1 cellular context compared by ENCODE assay signal in the genomic region with DNA sequence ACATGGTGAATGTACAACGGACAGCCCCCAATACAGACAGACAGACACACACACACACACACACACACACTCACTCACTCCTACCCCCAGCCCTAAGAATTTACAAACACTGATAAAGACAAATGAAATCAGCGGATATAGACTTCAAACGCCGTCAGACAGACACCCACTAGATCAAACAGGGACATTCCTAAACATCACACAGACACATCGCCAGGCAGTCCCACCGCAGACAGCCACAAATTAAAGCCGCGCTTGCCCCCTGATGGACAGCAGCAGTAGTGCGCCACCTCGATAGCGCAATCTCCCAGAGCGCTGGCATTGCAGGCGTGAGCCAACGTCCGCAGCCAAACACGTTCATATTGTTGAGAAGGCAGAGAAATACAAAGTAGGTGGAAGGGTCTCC.
TF ChIP-seq lines count a peak whose summit lies in the region.

No MANE protein-coding gene starts in this region.

TF ChIP-seq in K562, 482 proteins besides CTCF, POLR2A, EP300 and RAD21 (continued from another document):
- TF ChIP-seq IRF9 (tag; IDR thresholded peaks at IDR 0.05) (no peak), FOXJ2 (tag; IDR thresholded peaks at IDR 0.05) (no peak), JUND (IDR thresholded peaks at IDR 0.05; ENCODE audit: borderline replicate concordance, low read depth, low read length) (0 out of 2 replicates have a peak, but pooled peaks have one; percentile 38), JUND (tag; IDR thresholded peaks at IDR 0.05; ENCODE audit: borderline replicate concordance, low read depth, low read length) (no peak; the same call in 2 of the 3 replicates), ZNF75A (CRISPR knock-in tag; IDR thresholded peaks at IDR 0.05) (no peak), ZNF507 (tag; conservative IDR thresholded peaks at IDR 0.05) (no peak), ZBTB33 (CRISPR knock-in tag; IDR thresholded peaks at IDR 0.05) (peak; percentile 28; the same call in 1 of the 2 replicates), ZZZ3 (IDR thresholded peaks at IDR 0.05) (no peak), FOXA1 (IDR thresholded peaks at IDR 0.05; ENCODE audit: borderline replicate concordance) (no peak), E2F5 (CRISPR knock-in tag; IDR thresholded peaks at IDR 0.05) (no peak), NR4A1 (CRISPR knock-in tag; IDR thresholded peaks at IDR 0.05) (no peak), NR4A1 (tag; IDR thresholded peaks at IDR 0.05) (no peak), ZNF431 (CRISPR knock-in tag; IDR thresholded peaks at IDR 0.05) (no peak), PURB (CRISPR knock-in tag; IDR thresholded peaks at IDR 0.05; ENCODE audit: low read depth) (no peak), ZHX1 (conservative IDR thresholded peaks at IDR 0.05; ENCODE audit: low read length) (no peak), XRCC4 (IDR thresholded peaks at IDR 0.05; ENCODE audit: extremely low read depth, insufficient read depth, insufficient read length) (no peak), RBM14 (IDR thresholded peaks at IDR 0.05; ENCODE audit: borderline replicate concordance, insufficient read depth, low read depth, low read length) (no peak), SUPT5H (IDR thresholded peaks at IDR 0.05) (no peak), STAT6 (CRISPR knock-in tag; IDR thresholded peaks at IDR 0.05) (no peak)
- TF ChIP-seq, protein P1, sequence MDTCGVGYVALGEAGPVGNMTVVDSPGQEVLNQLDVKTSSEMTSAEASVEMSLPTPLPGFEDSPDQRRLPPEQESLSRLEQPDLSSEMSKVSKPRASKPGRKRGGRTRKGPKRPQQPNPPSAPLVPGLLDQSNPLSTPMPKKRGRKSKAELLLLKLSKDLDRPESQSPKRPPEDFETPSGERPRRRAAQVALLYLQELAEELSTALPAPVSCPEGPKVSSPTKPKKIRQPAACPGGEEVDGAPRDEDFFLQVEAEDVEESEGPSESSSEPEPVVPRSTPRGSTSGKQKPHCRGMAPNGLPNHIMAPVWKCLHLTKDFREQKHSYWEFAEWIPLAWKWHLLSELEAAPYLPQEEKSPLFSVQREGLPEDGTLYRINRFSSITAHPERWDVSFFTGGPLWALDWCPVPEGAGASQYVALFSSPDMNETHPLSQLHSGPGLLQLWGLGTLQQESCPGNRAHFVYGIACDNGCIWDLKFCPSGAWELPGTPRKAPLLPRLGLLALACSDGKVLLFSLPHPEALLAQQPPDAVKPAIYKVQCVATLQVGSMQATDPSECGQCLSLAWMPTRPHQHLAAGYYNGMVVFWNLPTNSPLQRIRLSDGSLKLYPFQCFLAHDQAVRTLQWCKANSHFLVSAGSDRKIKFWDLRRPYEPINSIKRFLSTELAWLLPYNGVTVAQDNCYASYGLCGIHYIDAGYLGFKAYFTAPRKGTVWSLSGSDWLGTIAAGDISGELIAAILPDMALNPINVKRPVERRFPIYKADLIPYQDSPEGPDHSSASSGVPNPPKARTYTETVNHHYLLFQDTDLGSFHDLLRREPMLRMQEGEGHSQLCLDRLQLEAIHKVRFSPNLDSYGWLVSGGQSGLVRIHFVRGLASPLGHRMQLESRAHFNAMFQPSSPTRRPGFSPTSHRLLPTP (IDR thresholded peaks at IDR 0.05; ENCODE audit: borderline replicate concordance, extremely low read depth, insufficient read length), result no peak
- TF ChIP-seq, protein P2, sequence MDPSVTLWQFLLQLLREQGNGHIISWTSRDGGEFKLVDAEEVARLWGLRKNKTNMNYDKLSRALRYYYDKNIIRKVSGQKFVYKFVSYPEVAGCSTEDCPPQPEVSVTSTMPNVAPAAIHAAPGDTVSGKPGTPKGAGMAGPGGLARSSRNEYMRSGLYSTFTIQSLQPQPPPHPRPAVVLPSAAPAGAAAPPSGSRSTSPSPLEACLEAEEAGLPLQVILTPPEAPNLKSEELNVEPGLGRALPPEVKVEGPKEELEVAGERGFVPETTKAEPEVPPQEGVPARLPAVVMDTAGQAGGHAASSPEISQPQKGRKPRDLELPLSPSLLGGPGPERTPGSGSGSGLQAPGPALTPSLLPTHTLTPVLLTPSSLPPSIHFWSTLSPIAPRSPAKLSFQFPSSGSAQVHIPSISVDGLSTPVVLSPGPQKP (CRISPR knock-in tag; IDR thresholded peaks at IDR 0.05), result no peak
- TF ChIP-seq, protein P3, sequence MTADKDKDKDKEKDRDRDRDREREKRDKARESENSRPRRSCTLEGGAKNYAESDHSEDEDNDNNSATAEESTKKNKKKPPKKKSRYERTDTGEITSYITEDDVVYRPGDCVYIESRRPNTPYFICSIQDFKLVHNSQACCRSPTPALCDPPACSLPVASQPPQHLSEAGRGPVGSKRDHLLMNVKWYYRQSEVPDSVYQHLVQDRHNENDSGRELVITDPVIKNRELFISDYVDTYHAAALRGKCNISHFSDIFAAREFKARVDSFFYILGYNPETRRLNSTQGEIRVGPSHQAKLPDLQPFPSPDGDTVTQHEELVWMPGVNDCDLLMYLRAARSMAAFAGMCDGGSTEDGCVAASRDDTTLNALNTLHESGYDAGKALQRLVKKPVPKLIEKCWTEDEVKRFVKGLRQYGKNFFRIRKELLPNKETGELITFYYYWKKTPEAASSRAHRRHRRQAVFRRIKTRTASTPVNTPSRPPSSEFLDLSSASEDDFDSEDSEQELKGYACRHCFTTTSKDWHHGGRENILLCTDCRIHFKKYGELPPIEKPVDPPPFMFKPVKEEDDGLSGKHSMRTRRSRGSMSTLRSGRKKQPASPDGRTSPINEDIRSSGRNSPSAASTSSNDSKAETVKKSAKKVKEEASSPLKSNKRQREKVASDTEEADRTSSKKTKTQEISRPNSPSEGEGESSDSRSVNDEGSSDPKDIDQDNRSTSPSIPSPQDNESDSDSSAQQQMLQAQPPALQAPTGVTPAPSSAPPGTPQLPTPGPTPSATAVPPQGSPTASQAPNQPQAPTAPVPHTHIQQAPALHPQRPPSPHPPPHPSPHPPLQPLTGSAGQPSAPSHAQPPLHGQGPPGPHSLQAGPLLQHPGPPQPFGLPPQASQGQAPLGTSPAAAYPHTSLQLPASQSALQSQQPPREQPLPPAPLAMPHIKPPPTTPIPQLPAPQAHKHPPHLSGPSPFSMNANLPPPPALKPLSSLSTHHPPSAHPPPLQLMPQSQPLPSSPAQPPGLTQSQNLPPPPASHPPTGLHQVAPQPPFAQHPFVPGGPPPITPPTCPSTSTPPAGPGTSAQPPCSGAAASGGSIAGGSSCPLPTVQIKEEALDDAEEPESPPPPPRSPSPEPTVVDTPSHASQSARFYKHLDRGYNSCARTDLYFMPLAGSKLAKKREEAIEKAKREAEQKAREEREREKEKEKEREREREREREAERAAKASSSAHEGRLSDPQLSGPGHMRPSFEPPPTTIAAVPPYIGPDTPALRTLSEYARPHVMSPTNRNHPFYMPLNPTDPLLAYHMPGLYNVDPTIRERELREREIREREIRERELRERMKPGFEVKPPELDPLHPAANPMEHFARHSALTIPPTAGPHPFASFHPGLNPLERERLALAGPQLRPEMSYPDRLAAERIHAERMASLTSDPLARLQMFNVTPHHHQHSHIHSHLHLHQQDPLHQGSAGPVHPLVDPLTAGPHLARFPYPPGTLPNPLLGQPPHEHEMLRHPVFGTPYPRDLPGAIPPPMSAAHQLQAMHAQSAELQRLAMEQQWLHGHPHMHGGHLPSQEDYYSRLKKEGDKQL (CRISPR knock-in tag; IDR thresholded peaks at IDR 0.05; ENCODE audit: borderline replicate concordance), result no peak
- TF ChIP-seq, protein P4, sequence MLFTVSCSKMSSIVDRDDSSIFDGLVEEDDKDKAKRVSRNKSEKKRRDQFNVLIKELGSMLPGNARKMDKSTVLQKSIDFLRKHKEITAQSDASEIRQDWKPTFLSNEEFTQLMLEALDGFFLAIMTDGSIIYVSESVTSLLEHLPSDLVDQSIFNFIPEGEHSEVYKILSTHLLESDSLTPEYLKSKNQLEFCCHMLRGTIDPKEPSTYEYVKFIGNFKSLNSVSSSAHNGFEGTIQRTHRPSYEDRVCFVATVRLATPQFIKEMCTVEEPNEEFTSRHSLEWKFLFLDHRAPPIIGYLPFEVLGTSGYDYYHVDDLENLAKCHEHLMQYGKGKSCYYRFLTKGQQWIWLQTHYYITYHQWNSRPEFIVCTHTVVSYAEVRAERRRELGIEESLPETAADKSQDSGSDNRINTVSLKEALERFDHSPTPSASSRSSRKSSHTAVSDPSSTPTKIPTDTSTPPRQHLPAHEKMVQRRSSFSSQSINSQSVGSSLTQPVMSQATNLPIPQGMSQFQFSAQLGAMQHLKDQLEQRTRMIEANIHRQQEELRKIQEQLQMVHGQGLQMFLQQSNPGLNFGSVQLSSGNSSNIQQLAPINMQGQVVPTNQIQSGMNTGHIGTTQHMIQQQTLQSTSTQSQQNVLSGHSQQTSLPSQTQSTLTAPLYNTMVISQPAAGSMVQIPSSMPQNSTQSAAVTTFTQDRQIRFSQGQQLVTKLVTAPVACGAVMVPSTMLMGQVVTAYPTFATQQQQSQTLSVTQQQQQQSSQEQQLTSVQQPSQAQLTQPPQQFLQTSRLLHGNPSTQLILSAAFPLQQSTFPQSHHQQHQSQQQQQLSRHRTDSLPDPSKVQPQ (CRISPR knock-in tag; IDR thresholded peaks at IDR 0.05; ENCODE audit: borderline replicate concordance), result no peak
